Comparison of ENCODE assay signal across 20 cellular contexts in genomic region chr3:180531303-180532278, GRCh38.
DNase-seq lines count a peak whose midpoint lies in the region; ATAC-seq and TF ChIP-seq lines count a peak whose summit lies in the region.
"Had no signal": no experiment of that assay in that cellular context is flagged by ENCODE, and none has a peak within 500 bp of the region (broad histone marks: within the 10 kb centered on the region; RNA-seq: fewer than 3 reads in every experiment).

No MANE protein-coding gene starts in this region.

- no peak overlapping the region for H4K91ac ChIP-seq in neuronal stem cell (ENCODE audit: low read depth, low read length, poor library complexity)

- no peaks in the 10 kb centered on the region for H3K9me3 Mint-ChIP-seq in MCF 10A (ENCODE audit: unreplicated experiment)
- H3K9me3 Mint-ChIP-seq in stimulated activated memory B cell treated with anti-CD40 and anti-IgM and Interleukin-4, amounts not matched to agents 10 μg/mL and 1 μg/mL and 100 μg/mL, for 72 hours: no peaks in the 10 kb centered on the region
- H3K9me3 Mint-ChIP-seq: CD8-positive, alpha-beta T cell; H9 had no signal

- peak overlapping the region; percentile 38 for H3K14ac ChIP-seq in neuronal stem cell (ENCODE audit: low read length)

- TF ChIP-seq CTCF in mammary epithelial cell (conservative IDR thresholded peaks at IDR 0.05 in 1 of 2, IDR thresholded peaks at IDR 0.05 in 1 of 2; ENCODE audit: extremely low read depth in 1 of 2, insufficient read depth in 1 of 2, low read depth in 1 of 2, low read length in 2 of 2) (no peak), MCF 10A (IDR thresholded peaks at IDR 0.05; ENCODE audit: unreplicated experiment) (no peak)

- H4K20me1 ChIP-seq in mammary epithelial cell (ENCODE audit: insufficient read depth, low read length): no peaks in the 10 kb centered on the region
- H4K20me1 ChIP-seq: BLaER1 had no signal

- ATAC-seq in stimulated activated memory B cell treated with anti-CD40 and anti-IgM and Interleukin-4, amounts not matched to agents 10 μg/mL and 1 μg/mL and 100 μg/mL, for 72 hours: peak; percentile 39
- no peak for ATAC-seq in SK-N-SH treated with all-trans-retinoic acid at 6 μM for 48 hours
- ATAC-seq: CD8-positive, alpha-beta T cell; GM12878; GM23338; HCT116 had no signal

- no peaks in the 10 kb centered on the region for H3K27me3 Mint-ChIP-seq in MCF 10A (ENCODE audit: insufficient read depth, unreplicated experiment)
- H3K27me3 Mint-ChIP-seq in stimulated activated memory B cell treated with anti-CD40 and anti-IgM and Interleukin-4, amounts not matched to agents 10 μg/mL and 1 μg/mL and 100 μg/mL, for 72 hours: no peaks in the 10 kb centered on the region
- H3K27me3 Mint-ChIP-seq: B cell; CD4-positive, CD25-positive, alpha-beta regulatory T cell had no signal

- H3K4me3 ChIP-seq in mammary epithelial cell (replicated peaks in 1 of 3; ENCODE audit: insufficient read depth in 1 of 3, low read depth in 2 of 3, low read length in 3 of 3) (no peak overlapping the region), neuronal stem cell (ENCODE audit: low read length in 2 of 2) (no peak overlapping the region)
- H3K4me3 ChIP-seq: BLaER1, GM12878, GM23338 had no signal

- no peaks in the 10 kb centered on the region for H3K79me2 ChIP-seq in mammary epithelial cell (ENCODE audit: insufficient read depth, low read length)

- DNase-seq in mammary epithelial cell: no peak
- DNase-seq in MCF 10A (ENCODE audit: unreplicated experiment): no peak
- DNase-seq in neuronal stem cell (ENCODE audit: low spot score): no peak
- no peak for DNase-seq in NCI-H187 treated with DMSO at 0.1 percent for 48 hours (lab: John Stamatoyannopoulos, UW)
- DNase-seq: Caco-2; CD4-positive, CD25-positive, alpha-beta regulatory T cell; CD8-positive, alpha-beta T cell; DMS153; EL; GDM1; H9 had no signal

- H2BK5ac ChIP-seq in neuronal stem cell (ENCODE audit: low read length): no peak overlapping the region

- BruUV-seq in mammary epithelial cell (replicated peaks; lab: Mats Ljungman, UMichigan) (no TSS peak), MCF 10A (replicated peaks; lab: Mats Ljungman, UMichigan) (no TSS peak)

- dilution Hi-C loops in mammary epithelial cell (cut with HindIII; ENCODE audit: low sequenced_read_pairs): no loop called here

- no peak overlapping the region for H3K27ac Mint-ChIP-seq in MCF 10A (ENCODE audit: low read depth, unreplicated experiment)
- H3K27ac Mint-ChIP-seq in stimulated activated memory B cell treated with anti-CD40 and anti-IgM and Interleukin-4, amounts not matched to agents 10 μg/mL and 1 μg/mL and 100 μg/mL, for 72 hours: no peak overlapping the region
- H3K27ac Mint-ChIP-seq: B cell; CD4-positive, CD25-positive, alpha-beta regulatory T cell; CD8-positive, alpha-beta T cell; GM23338; H9 had no signal

- 96% methylated on average over 7 of the region's 10 CpGs for WGBS in mammary epithelial cell (ENCODE audit: low coverage, missing lambda C conversion rate)
- WGBS in neuronal stem cell (ENCODE audit: extremely low coverage in 2 of 2, insufficient read length in 2 of 2, insufficient replicate concordance in 1 of 2), 2 donors: no CpG with 5 or more reads among the region's 10 CpGs

- H3K4me1 ChIP-seq in mammary epithelial cell (ENCODE audit: insufficient read depth, low read length) (no peaks in the 10 kb centered on the region), neuronal stem cell (ENCODE audit: control insufficient read depth in 2 of 2, insufficient read depth in 1 of 2, low read depth in 1 of 2, low read length in 2 of 2) (no peaks in the 10 kb centered on the region)
- H3K4me1 ChIP-seq: BLaER1, Caco-2 had no signal

- H2AK5ac ChIP-seq in neuronal stem cell (ENCODE audit: low read depth, low read length): no peak overlapping the region

- peak overlapping the region; percentile 43 for H4K8ac ChIP-seq in neuronal stem cell (ENCODE audit: low read depth, low read length)

- no peak overlapping the region for H2BK15ac ChIP-seq in neuronal stem cell (ENCODE audit: low read length)

- H2AFZ ChIP-seq in mammary epithelial cell (ENCODE audit: low read depth, low read length): peak overlapping the region; percentile 7
- no peak overlapping the region for H2AFZ ChIP-seq in neuronal stem cell (ENCODE audit: low read length)
- H2AFZ ChIP-seq: GM23338 had no signal

- H3K36me3 ChIP-seq in mammary epithelial cell (ENCODE audit: insufficient read depth, low read length): no peaks in the 10 kb centered on the region
- H3K36me3 ChIP-seq in neuronal stem cell (replicated peaks in 1 of 2; ENCODE audit: control insufficient read depth in 2 of 2, insufficient read depth in 2 of 2, low read length in 2 of 2): no peaks in the 10 kb centered on the region
- H3K36me3 ChIP-seq: BLaER1 had no signal

- H3K79me1 ChIP-seq in neuronal stem cell (ENCODE audit: low read depth, low read length): no peaks in the 10 kb centered on the region

- H3K27ac ChIP-seq in mammary epithelial cell (ENCODE audit: insufficient read depth, low read depth, low read length) (no peak overlapping the region), neuronal stem cell (replicated peaks; ENCODE audit: low read length) (no peak overlapping the region)
- H3K27ac ChIP-seq: 22Rv1, BLaER1, C4-2B had no signal

- H3K9me3 ChIP-seq in mammary epithelial cell (replicated peaks; ENCODE audit: insufficient read depth, low read length): no peaks in the 10 kb centered on the region
- H3K9me3 ChIP-seq in neuronal stem cell (replicated peaks in 1 of 2; ENCODE audit: control insufficient read depth in 2 of 2, insufficient read depth in 1 of 2, low read depth in 1 of 2, low read length in 2 of 2): peaks cover 0 to 2% of the 10 kb centered on the region in 2 donors
- H3K9me3 ChIP-seq: Caco-2 had no signal

- in situ Hi-C loops in mammary epithelial cell (cut with MboI; ENCODE audit: low sequenced_read_pairs in 2 of 2): no loop called here

- H3K36me3 Mint-ChIP-seq in MCF 10A (ENCODE audit: insufficient read depth, unreplicated experiment): no peaks in the 10 kb centered on the region
- no peaks in the 10 kb centered on the region for H3K36me3 Mint-ChIP-seq in stimulated activated memory B cell treated with anti-CD40 and anti-IgM and Interleukin-4, amounts not matched to agents 10 μg/mL and 1 μg/mL and 100 μg/mL, for 72 hours
- H3K36me3 Mint-ChIP-seq: CD4-positive, CD25-positive, alpha-beta regulatory T cell; CD8-positive, alpha-beta T cell had no signal

- no peak overlapping the region for H2BK120ac ChIP-seq in neuronal stem cell (ENCODE audit: low read depth, low read length)

- H3K4me3 Mint-ChIP-seq in MCF 10A (ENCODE audit: unreplicated experiment): no peak overlapping the region
- no peak overlapping the region for H3K4me3 Mint-ChIP-seq in stimulated activated memory B cell treated with anti-CD40 and anti-IgM and Interleukin-4, amounts not matched to agents 10 μg/mL and 1 μg/mL and 100 μg/mL, for 72 hours
- H3K4me3 Mint-ChIP-seq: B cell; CD4-positive, CD25-positive, alpha-beta regulatory T cell; CD8-positive, alpha-beta T cell; GM23338; H9 had no signal

- POLR2A ChIA-PET in MCF 10A (lab: Yijun Ruan, JAX): interaction anchor here (0.6 kb wide), 1 partner anchor 218 kb away, joined by 3 read pairs; no protein-coding TSS in a partner anchor

- H3K4ac ChIP-seq in neuronal stem cell (ENCODE audit: low read length): no peak overlapping the region

- no peak overlapping the region for H3K23ac ChIP-seq in neuronal stem cell (ENCODE audit: low read depth, low read length, poor library complexity)

- H3K4me2 ChIP-seq in mammary epithelial cell (ENCODE audit: insufficient read depth, low read depth, low read length) (no peak overlapping the region), neuronal stem cell (ENCODE audit: insufficient read depth, low read length, poor library complexity, severe bottlenecking) (no peak overlapping the region)
- H3K4me2 ChIP-seq: BLaER1, GM23338 had no signal

- no peaks in the 10 kb centered on the region for H3K4me1 Mint-ChIP-seq in MCF 10A (ENCODE audit: insufficient read depth, unreplicated experiment)
- no peaks in the 10 kb centered on the region for H3K4me1 Mint-ChIP-seq in stimulated activated memory B cell treated with anti-CD40 and anti-IgM and Interleukin-4, amounts not matched to agents 10 μg/mL and 1 μg/mL and 100 μg/mL, for 72 hours
- H3K4me1 Mint-ChIP-seq: B cell; CD4-positive, CD25-positive, alpha-beta regulatory T cell; GM23338; H9 had no signal

- peak overlapping the region; percentile 64 for H3K18ac ChIP-seq in neuronal stem cell (ENCODE audit: low read length)

- CTCF ChIA-PET in mammary epithelial cell (lab: Charles Lee; ENCODE audit: low non-redundant PET) (no interaction called here), MCF 10A (lab: Yijun Ruan, JAX) (interaction anchor here (0.6 to 1.2 kb wide), 2 partner anchors 32 to 614 kb away, joined by 3 read pairs; no protein-coding TSS in a partner anchor)

- no peak overlapping the region for H3K9ac ChIP-seq in mammary epithelial cell (ENCODE audit: insufficient read depth, low read length)
- H3K9ac ChIP-seq in neuronal stem cell (ENCODE audit: low read depth, low read length, poor library complexity): no peak overlapping the region
- H3K9ac ChIP-seq: BLaER1 had no signal

- intact Hi-C loops in mammary epithelial cell (cut with micrococcal nuclease): no loop called here
- intact Hi-C loops in MCF 10A (cut with micrococcal nuclease): no loop called here

- no peak overlapping the region for H2BK12ac ChIP-seq in neuronal stem cell (ENCODE audit: low read length)

- H3K27me3 ChIP-seq in mammary epithelial cell (ENCODE audit: insufficient read depth, low read length) (no peaks in the 10 kb centered on the region), neuronal stem cell (ENCODE audit: control insufficient read depth in 3 of 3, insufficient read depth in 3 of 3, low read depth in 1 of 3, low read length in 3 of 3) (no peaks in the 10 kb centered on the region)
- H3K27me3 ChIP-seq: BLaER1 had no signal

TF ChIP-seq in SK-N-SH treated with all-trans-retinoic acid at 6 μM for 48 hours, 23 proteins besides CTCF, POLR2A, EP300 and RAD21 (continues in another document):
- no peak for TF ChIP-seq ZNF565 (CRISPR knock-in tag; conservative IDR thresholded peaks at IDR 0.05; ENCODE audit: low read depth)
- no peak for TF ChIP-seq GLIS3 (CRISPR knock-in tag; IDR thresholded peaks at IDR 0.05)
- no peak for TF ChIP-seq POU6F1 (CRISPR knock-in tag; IDR thresholded peaks at IDR 0.05; ENCODE audit: borderline replicate concordance, low read depth)
